Comparison of ENCODE assay signal across 26 cellular contexts in the genomic region with DNA sequence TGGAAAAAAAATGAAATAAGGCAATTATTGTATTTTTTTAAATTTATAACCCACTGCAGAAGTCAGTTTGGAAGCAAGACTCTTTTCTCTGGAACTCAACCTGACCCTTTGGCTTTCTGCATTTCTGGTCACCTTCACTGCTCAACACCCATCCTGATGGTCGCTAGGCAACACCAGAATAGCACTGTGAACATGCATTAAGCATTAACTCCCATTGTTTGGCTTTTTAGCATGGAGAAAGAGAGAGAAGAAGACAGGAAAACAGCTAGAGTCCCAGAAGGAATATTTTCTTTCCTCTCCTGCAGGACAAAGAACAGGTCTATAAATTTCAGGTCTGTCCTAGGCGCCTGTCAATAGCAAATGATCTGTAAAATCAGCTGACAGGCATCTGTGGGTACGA.
DNase-seq lines count a peak whose midpoint lies in the region; ATAC-seq and TF ChIP-seq lines count a peak whose summit lies in the region.
"Had no signal": no experiment of that assay in that cellular context is flagged by ENCODE, and none has a peak within 500 bp of the region (broad histone marks: within the 10 kb centered on the region; RNA-seq: fewer than 3 reads in every experiment).

No MANE protein-coding gene starts in this region.

- H3K27ac ChIP-seq in ectodermal cell (ENCODE audit: insufficient read depth, low read depth, low read length, poor library complexity, severe bottlenecking), result peak overlapping the region; percentile 55
- H3K27ac ChIP-seq: brain microvascular endothelial cell, HL-60, left ventricle myocardium inferior, psoas muscle, VCaP had no signal

- 74 to 77% methylated on average over 3 of the region's 3 CpGs for WGBS in ectodermal cell, 2 experiments

- H3K4me3 Mint-ChIP-seq in stimulated activated memory B cell treated with anti-CD40 and anti-IgM and Interleukin-4, amounts not matched to agents 10 μg/mL and 1 μg/mL and 100 μg/mL, for 72 hours, result no peak overlapping the region
- H3K4me3 Mint-ChIP-seq: activated naive CD4-positive, alpha-beta T cell treated with anti-CD3 and anti-CD28 coated beads, Interleukin-2, amount 50 U/mL, for 24 hours; CD4-positive, CD25-positive, alpha-beta regulatory T cell; stimulated activated naive B cell treated with anti-CD40 and anti-IgM and Interleukin-4, amounts not matched to agents 10 μg/mL and 1 μg/mL and 100 μg/mL, for 72 hours had no signal

- no peaks in the 10 kb centered on the region for H3K9me3 ChIP-seq in ectodermal cell (ENCODE audit: control insufficient read depth, low read length)
- H3K9me3 ChIP-seq: left ventricle myocardium inferior, psoas muscle had no signal

- H3K4me1 Mint-ChIP-seq in stimulated activated memory B cell treated with anti-CD40 and anti-IgM and Interleukin-4, amounts not matched to agents 10 μg/mL and 1 μg/mL and 100 μg/mL, for 72 hours, result no peaks in the 10 kb centered on the region
- H3K4me1 Mint-ChIP-seq: activated naive CD4-positive, alpha-beta T cell treated with anti-CD3 and anti-CD28 coated beads, Interleukin-2, amount 50 U/mL, for 24 hours; CD4-positive, CD25-positive, alpha-beta regulatory T cell; stimulated activated naive B cell treated with anti-CD40 and anti-IgM and Interleukin-4, amounts not matched to agents 10 μg/mL and 1 μg/mL and 100 μg/mL, for 72 hours had no signal

- no peak overlapping the region for H3K4me3 ChIP-seq in ectodermal cell (ENCODE audit: insufficient read depth, low read depth, low read length)
- no peak overlapping the region for H3K4me3 ChIP-seq in kidney epithelial cell (ENCODE audit: low read depth, low read length)
- H3K4me3 ChIP-seq: left ventricle myocardium inferior, psoas muscle had no signal

- no peaks in the 10 kb centered on the region for H3K27me3 Mint-ChIP-seq in stimulated activated memory B cell treated with anti-CD40 and anti-IgM and Interleukin-4, amounts not matched to agents 10 μg/mL and 1 μg/mL and 100 μg/mL, for 72 hours
- H3K27me3 Mint-ChIP-seq: activated naive CD4-positive, alpha-beta T cell treated with anti-CD3 and anti-CD28 coated beads, Interleukin-2, amount 50 U/mL, for 24 hours; stimulated activated naive B cell treated with anti-CD40 and anti-IgM and Interleukin-4, amounts not matched to agents 10 μg/mL and 1 μg/mL and 100 μg/mL, for 72 hours had no signal

- H3K36me3 ChIP-seq in ectodermal cell (ENCODE audit: control insufficient read depth, insufficient read depth, low read length) (no peaks in the 10 kb centered on the region), kidney epithelial cell (ENCODE audit: control insufficient read depth, insufficient read depth, low read length) (no peaks in the 10 kb centered on the region)
- H3K36me3 ChIP-seq: brain microvascular endothelial cell, left ventricle myocardium inferior had no signal

- H3K36me3 Mint-ChIP-seq in stimulated activated memory B cell treated with anti-CD40 and anti-IgM and Interleukin-4, amounts not matched to agents 10 μg/mL and 1 μg/mL and 100 μg/mL, for 72 hours, result no peaks in the 10 kb centered on the region
- H3K36me3 Mint-ChIP-seq: activated naive CD4-positive, alpha-beta T cell treated with anti-CD3 and anti-CD28 coated beads, Interleukin-2, amount 50 U/mL, for 24 hours; CD4-positive, CD25-positive, alpha-beta regulatory T cell; stimulated activated naive B cell treated with anti-CD40 and anti-IgM and Interleukin-4, amounts not matched to agents 10 μg/mL and 1 μg/mL and 100 μg/mL, for 72 hours had no signal

- ATAC-seq in stimulated activated memory B cell treated with anti-CD40 and anti-IgM and Interleukin-4, amounts not matched to agents 10 μg/mL and 1 μg/mL and 100 μg/mL, for 72 hours, result no peak
- ATAC-seq in GM21526 (IDR thresholded peaks at IDR 0.05; ENCODE audit: low FRiP score, unreplicated experiment), result no peak
- ATAC-seq: psoas muscle; stimulated activated naive B cell treated with anti-CD40 and anti-IgM and Interleukin-4, amounts not matched to agents 10 μg/mL and 1 μg/mL and 100 μg/mL, for 72 hours had no signal

- peaks cover 14% of the 10 kb centered on the region for H3K4me1 ChIP-seq in ectodermal cell (ENCODE audit: control insufficient read depth, insufficient read depth, low read length)
- H3K4me1 ChIP-seq: left ventricle myocardium inferior, psoas muscle had no signal

- no peak overlapping the region for H3K27ac Mint-ChIP-seq in stimulated activated memory B cell treated with anti-CD40 and anti-IgM and Interleukin-4, amounts not matched to agents 10 μg/mL and 1 μg/mL and 100 μg/mL, for 72 hours
- H3K27ac Mint-ChIP-seq: activated naive CD4-positive, alpha-beta T cell treated with anti-CD3 and anti-CD28 coated beads, Interleukin-2, amount 50 U/mL, for 24 hours; CD4-positive, CD25-positive, alpha-beta regulatory T cell; stimulated activated naive B cell treated with anti-CD40 and anti-IgM and Interleukin-4, amounts not matched to agents 10 μg/mL and 1 μg/mL and 100 μg/mL, for 72 hours had no signal

- DNase-seq in DMS53 (lab: John Stamatoyannopoulos, UW) (peak; percentile 38), DMS53 treated with DMSO at 0.1 percent for 48 hours (lab: John Stamatoyannopoulos, UW; ENCODE audit: unreplicated experiment) (no peak), kidney epithelial cell (ENCODE audit: low read depth) (peak; percentile 9), renal cortical epithelial cell (ENCODE audit: low read depth) (peak; percentile 58), amniotic stem cell (lab: John Stamatoyannopoulos, UW) (no peak)
- DNase-seq: activated CD4-positive, alpha-beta T cell treated with anti-CD3 and anti-CD28 coated beads for 48 hours; amygdala; brain microvascular endothelial cell; CD4-positive, CD25-positive, alpha-beta regulatory T cell; cerebellar nuclear complex; EL; left ventricle myocardium inferior; mesenchymal stem cell; NCI-H1436 treated with DMSO at 0.1 percent for 48 hours; NCI-H2107; psoas muscle; stimulated activated naive B cell treated with anti-CD40 and anti-IgM and Interleukin-4, amounts not matched to agents 10 μg/mL and 1 μg/mL and 100 μg/mL, for 72 hours; substantia nigra; T1000; trophoblast cell had no signal

- H3K27me3 ChIP-seq in ectodermal cell (ENCODE audit: control insufficient read depth, insufficient read depth, low read length, poor library complexity, severe bottlenecking) (no peaks in the 10 kb centered on the region), kidney epithelial cell (ENCODE audit: control insufficient read depth, insufficient read depth, low read length) (no peaks in the 10 kb centered on the region)
- H3K27me3 ChIP-seq: brain microvascular endothelial cell had no signal

- no peaks in the 10 kb centered on the region for H3K9me3 Mint-ChIP-seq in stimulated activated memory B cell treated with anti-CD40 and anti-IgM and Interleukin-4, amounts not matched to agents 10 μg/mL and 1 μg/mL and 100 μg/mL, for 72 hours
- H3K9me3 Mint-ChIP-seq: activated naive CD4-positive, alpha-beta T cell treated with anti-CD3 and anti-CD28 coated beads, Interleukin-2, amount 50 U/mL, for 24 hours; stimulated activated naive B cell treated with anti-CD40 and anti-IgM and Interleukin-4, amounts not matched to agents 10 μg/mL and 1 μg/mL and 100 μg/mL, for 72 hours had no signal

- no peak for TF ChIP-seq CTCF in kidney epithelial cell (IDR thresholded peaks at IDR 0.05; ENCODE audit: insufficient read depth, low read length, poor library complexity, severe bottlenecking)

Comparison
In these comparisons a context has a peak if more than half of its experiments do, and no peak if none do; other contexts are left out.
1. DNase-seq: peak in DMS53 (single experiment), kidney epithelial cell (single experiment) and renal cortical epithelial cell (single experiment); none in DMS53 treated with DMSO at 0.1 percent for 48 hours (single experiment) and amniotic stem cell (single experiment).